Comparison of ENCODE assay signal across 1 cellular context in genomic region chr11:28777126-28777525, GRCh38.
TF ChIP-seq lines count a peak whose summit lies in the region.

No MANE protein-coding gene starts in this region.

TF ChIP-seq in GM23338, 12 proteins besides CTCF, POLR2A, EP300 and RAD21 (continued from another document):
- TF ChIP-seq REST (IDR thresholded peaks at IDR 0.05; ENCODE audit: unreplicated experiment) (no peak), STAT1 (IDR thresholded peaks at IDR 0.05; ENCODE audit: unreplicated experiment) (no peak), ZNF462 (CRISPR knock-in tag; IDR thresholded peaks at IDR 0.05) (no peak)
